ENCODE assay signal across 1 cellular context in genomic region chr12:114799574-114800487, GRCh38.
TF ChIP-seq lines count a peak whose summit lies in the region.

No MANE protein-coding gene starts in this region.

TF ChIP-seq in HepG2, 621 proteins besides CTCF, POLR2A, EP300 and RAD21 (continued from another document and continues in another):
- TF ChIP-seq, protein P1, sequence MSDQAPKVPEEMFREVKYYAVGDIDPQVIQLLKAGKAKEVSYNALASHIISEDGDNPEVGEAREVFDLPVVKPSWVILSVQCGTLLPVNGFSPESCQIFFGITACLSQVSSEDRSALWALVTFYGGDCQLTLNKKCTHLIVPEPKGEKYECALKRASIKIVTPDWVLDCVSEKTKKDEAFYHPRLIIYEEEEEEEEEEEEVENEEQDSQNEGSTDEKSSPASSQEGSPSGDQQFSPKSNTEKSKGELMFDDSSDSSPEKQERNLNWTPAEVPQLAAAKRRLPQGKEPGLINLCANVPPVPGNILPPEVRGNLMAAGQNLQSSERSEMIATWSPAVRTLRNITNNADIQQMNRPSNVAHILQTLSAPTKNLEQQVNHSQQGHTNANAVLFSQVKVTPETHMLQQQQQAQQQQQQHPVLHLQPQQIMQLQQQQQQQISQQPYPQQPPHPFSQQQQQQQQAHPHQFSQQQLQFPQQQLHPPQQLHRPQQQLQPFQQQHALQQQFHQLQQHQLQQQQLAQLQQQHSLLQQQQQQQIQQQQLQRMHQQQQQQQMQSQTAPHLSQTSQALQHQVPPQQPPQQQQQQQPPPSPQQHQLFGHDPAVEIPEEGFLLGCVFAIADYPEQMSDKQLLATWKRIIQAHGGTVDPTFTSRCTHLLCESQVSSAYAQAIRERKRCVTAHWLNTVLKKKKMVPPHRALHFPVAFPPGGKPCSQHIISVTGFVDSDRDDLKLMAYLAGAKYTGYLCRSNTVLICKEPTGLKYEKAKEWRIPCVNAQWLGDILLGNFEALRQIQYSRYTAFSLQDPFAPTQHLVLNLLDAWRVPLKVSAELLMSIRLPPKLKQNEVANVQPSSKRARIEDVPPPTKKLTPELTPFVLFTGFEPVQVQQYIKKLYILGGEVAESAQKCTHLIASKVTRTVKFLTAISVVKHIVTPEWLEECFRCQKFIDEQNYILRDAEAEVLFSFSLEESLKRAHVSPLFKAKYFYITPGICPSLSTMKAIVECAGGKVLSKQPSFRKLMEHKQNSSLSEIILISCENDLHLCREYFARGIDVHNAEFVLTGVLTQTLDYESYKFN (CRISPR knock-in tag; conservative IDR thresholded peaks at IDR 0.05), result peak; percentile 97
- TF ChIP-seq RAD51 (IDR thresholded peaks at IDR 0.05; ENCODE audit: borderline replicate concordance) (no peak), CBX1 (IDR thresholded peaks at IDR 0.05; ENCODE audit: low read depth) (peak; percentile 78), GPN1 (CRISPR knock-in tag; IDR thresholded peaks at IDR 0.05; ENCODE audit: borderline replicate concordance) (no peak), ZBTB25 (CRISPR knock-in tag; IDR thresholded peaks at IDR 0.05) (0 out of 2 replicates have a peak, but pooled peaks have one; percentile 34), ZMAT3 (CRISPR knock-in tag; conservative IDR thresholded peaks at IDR 0.05) (peak; percentile 93), ZNF572 (CRISPR knock-in tag; IDR thresholded peaks at IDR 0.05) (0 out of 2 replicates have a peak, but pooled peaks have one; percentile 68), EZH2 (conservative IDR thresholded peaks at IDR 0.05; ENCODE audit: low read depth, low read length) (no peak), HOMEZ (CRISPR knock-in tag; IDR thresholded peaks at IDR 0.05; ENCODE audit: low read depth) (peak; percentile 94), RFXAP (CRISPR knock-in tag; IDR thresholded peaks at IDR 0.05; ENCODE audit: borderline replicate concordance) (peak; percentile 84), ZNF781 (CRISPR knock-in tag; IDR thresholded peaks at IDR 0.05; ENCODE audit: borderline replicate concordance, not compliant biosample characterization) (peak; percentile 33), ZNF776 (CRISPR knock-in tag; IDR thresholded peaks at IDR 0.05) (no peak), SRSF4 (IDR thresholded peaks at IDR 0.05; ENCODE audit: low read depth, low read length, poor library complexity, severe bottlenecking) (no peak), HNF4G (IDR thresholded peaks at IDR 0.05; ENCODE audit: borderline replicate concordance, low read depth, low read length) (peak; percentile 57; the same call in 1 of the 2 replicates), HNF4G (CRISPR knock-in tag; IDR thresholded peaks at IDR 0.05; ENCODE audit: borderline replicate concordance, low read depth) (peak; percentile 88), ZNF124 (CRISPR knock-in tag; IDR thresholded peaks at IDR 0.05) (peak; percentile 84), KDM5B (CRISPR knock-in tag; IDR thresholded peaks at IDR 0.05; ENCODE audit: borderline replicate concordance) (peak; percentile 64; the same call in 1 of the 2 replicates), SIN3A (IDR thresholded peaks at IDR 0.05; ENCODE audit: borderline replicate concordance, low read depth, low read length) (peak; percentile 72; the same call in 1 of the 2 replicates), ONECUT2 (CRISPR knock-in tag; IDR thresholded peaks at IDR 0.05) (no peak), SOX13 (IDR thresholded peaks at IDR 0.05) (peak; percentile 94), SOX13 (CRISPR knock-in tag; conservative IDR thresholded peaks at IDR 0.05 in 1 of 2, IDR thresholded peaks at IDR 0.05 in 1 of 2) (peak in 1 of 2 experiments; percentile 97; a peak in 2 of 4 replicates), ZNF18 (CRISPR knock-in tag; IDR thresholded peaks at IDR 0.05; ENCODE audit: insufficient replicate concordance) (peak; percentile 67), ZSCAN20 (CRISPR knock-in tag; IDR thresholded peaks at IDR 0.05; ENCODE audit: borderline replicate concordance) (no peak), ISL2 (CRISPR knock-in tag; IDR thresholded peaks at IDR 0.05) (peak; percentile 99), ZNF556 (CRISPR knock-in tag; IDR thresholded peaks at IDR 0.05; ENCODE audit: borderline replicate concordance) (peak; percentile 66), NRL (CRISPR knock-in tag; IDR thresholded peaks at IDR 0.05; ENCODE audit: borderline replicate concordance) (peak; percentile 87; the same call in 1 of the 2 replicates), CAMTA2 (CRISPR knock-in tag; IDR thresholded peaks at IDR 0.05; ENCODE audit: borderline replicate concordance) (no peak), MYC (CRISPR knock-in tag; IDR thresholded peaks at IDR 0.05; ENCODE audit: borderline replicate concordance) (peak; percentile 96; the same call in 1 of the 2 replicates), ZNF326 (CRISPR knock-in tag; IDR thresholded peaks at IDR 0.05; ENCODE audit: borderline replicate concordance) (no peak), ZNF263 (CRISPR knock-in tag; IDR thresholded peaks at IDR 0.05) (no peak), PHF8 (CRISPR knock-in tag; IDR thresholded peaks at IDR 0.05) (peak; percentile 70), NFIC (IDR thresholded peaks at IDR 0.05; ENCODE audit: low read length) (peak; percentile 91), ZNF3 (CRISPR knock-in tag; IDR thresholded peaks at IDR 0.05) (no peak), ZNF563 (CRISPR knock-in tag; IDR thresholded peaks at IDR 0.05) (no peak), ZNF569 (CRISPR knock-in tag; IDR thresholded peaks at IDR 0.05; ENCODE audit: borderline replicate concordance) (no peak), ZSCAN21 (CRISPR knock-in tag; IDR thresholded peaks at IDR 0.05; ENCODE audit: borderline replicate concordance) (peak; percentile 96), ZNF296 (CRISPR knock-in tag; conservative IDR thresholded peaks at IDR 0.05) (no peak), MIER2 (CRISPR knock-in tag; IDR thresholded peaks at IDR 0.05) (peak; percentile 86; the same call in 1 of the 2 replicates), MED8 (CRISPR knock-in tag; IDR thresholded peaks at IDR 0.05; ENCODE audit: insufficient replicate concordance) (peak; percentile 94), MED13 (CRISPR knock-in tag; IDR thresholded peaks at IDR 0.05) (peak; percentile 96; the same call in 1 of the 2 replicates), E2F1 (CRISPR knock-in tag; IDR thresholded peaks at IDR 0.05) (no peak), TOE1 (CRISPR knock-in tag; IDR thresholded peaks at IDR 0.05) (peak; percentile 87; the same call in 1 of the 2 replicates), NFE2 (CRISPR knock-in tag; IDR thresholded peaks at IDR 0.05) (no peak), TBL1XR1 (IDR thresholded peaks at IDR 0.05; ENCODE audit: borderline replicate concordance, low read length, partially characterized antibody) (peak; percentile 81), ZNF629 (CRISPR knock-in tag; conservative IDR thresholded peaks at IDR 0.05) (no peak; the same call in 1 of the 2 replicates), SALL2 (CRISPR knock-in tag; IDR thresholded peaks at IDR 0.05) (peak; percentile 52; the same call in 1 of the 2 replicates), KLF9 (CRISPR knock-in tag; IDR thresholded peaks at IDR 0.05; ENCODE audit: low read depth) (peak; percentile 90; the same call in 1 of the 2 replicates), ZNF574 (CRISPR knock-in tag; IDR thresholded peaks at IDR 0.05) (peak; percentile 89), ZNF30 (CRISPR knock-in tag; IDR thresholded peaks at IDR 0.05) (no peak), ASH2L (IDR thresholded peaks at IDR 0.05; ENCODE audit: insufficient read length, low read depth, low read length) (peak; percentile 70), ZBTB1 (CRISPR knock-in tag; IDR thresholded peaks at IDR 0.05; ENCODE audit: borderline replicate concordance) (no peak), SP2 (CRISPR knock-in tag; IDR thresholded peaks at IDR 0.05) (peak; percentile 39; the same call in 1 of the 2 replicates), ZNF225 (CRISPR knock-in tag; IDR thresholded peaks at IDR 0.05) (no peak)
- TF ChIP-seq, protein P2, sequence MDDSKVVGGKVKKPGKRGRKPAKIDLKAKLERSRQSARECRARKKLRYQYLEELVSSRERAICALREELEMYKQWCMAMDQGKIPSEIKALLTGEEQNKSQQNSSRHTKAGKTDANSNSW (CRISPR knock-in tag; IDR thresholded peaks at IDR 0.05; ENCODE audit: borderline replicate concordance), result no peak
- TF ChIP-seq, protein P3, sequence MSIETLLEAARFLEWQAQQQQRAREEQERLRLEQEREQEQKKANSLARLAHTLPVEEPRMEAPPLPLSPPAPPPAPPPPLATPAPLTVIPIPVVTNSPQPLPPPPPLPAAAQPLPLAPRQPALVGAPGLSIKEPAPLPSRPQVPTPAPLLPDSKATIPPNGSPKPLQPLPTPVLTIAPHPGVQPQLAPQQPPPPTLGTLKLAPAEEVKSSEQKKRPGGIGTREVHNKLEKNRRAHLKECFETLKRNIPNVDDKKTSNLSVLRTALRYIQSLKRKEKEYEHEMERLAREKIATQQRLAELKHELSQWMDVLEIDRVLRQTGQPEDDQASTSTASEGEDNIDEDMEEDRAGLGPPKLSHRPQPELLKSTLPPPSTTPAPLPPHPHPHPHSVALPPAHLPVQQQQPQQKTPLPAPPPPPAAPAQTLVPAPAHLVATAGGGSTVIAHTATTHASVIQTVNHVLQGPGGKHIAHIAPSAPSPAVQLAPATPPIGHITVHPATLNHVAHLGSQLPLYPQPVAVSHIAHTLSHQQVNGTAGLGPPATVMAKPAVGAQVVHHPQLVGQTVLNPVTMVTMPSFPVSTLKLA (IDR thresholded peaks at IDR 0.05), result peak; percentile 42; the same call in 1 of the 2 replicates
